ENCODE assay signal across 8 cellular contexts in genomic region chr7:139673230-139673629, GRCh38.
DNase-seq lines count a peak whose midpoint lies in the region; ATAC-seq and TF ChIP-seq lines count a peak whose summit lies in the region.

No MANE protein-coding gene starts in this region.

- H3K36me3 Mint-ChIP-seq in activated naive CD4-positive, alpha-beta T cell treated with anti-CD3 and anti-CD28 coated beads, Interleukin-2, amount 50 U/mL, for 24 hours: peaks cover 5% of the 10 kb centered on the region
- H3K36me3 Mint-ChIP-seq in neural crest cell (ENCODE audit: low read depth): peaks cover 4% of the 10 kb centered on the region

- ATAC-seq in HG02973 (IDR thresholded peaks at IDR 0.05; ENCODE audit: unreplicated experiment): peak; percentile 86

- H3K4me1 Mint-ChIP-seq in activated naive CD4-positive, alpha-beta T cell treated with anti-CD3 and anti-CD28 coated beads, Interleukin-2, amount 50 U/mL, for 24 hours: peaks cover 51% of the 10 kb centered on the region
- peaks cover 18% of the 10 kb centered on the region for H3K4me1 Mint-ChIP-seq in neural crest cell

- DNase-seq in activated naive CD4-positive, alpha-beta T cell (lab: John Stamatoyannopoulos, UW): no peak
- peak; percentile 68 for DNase-seq in activated CD8-positive, alpha-beta memory T cell treated with anti-CD3 and anti-CD28 coated beads, Interleukin-2, amount 50 U/mL, for 48 hours
- DNase-seq in neural crest cell (ENCODE audit: low read depth, low spot score) (no peak), COR-L47 (lab: John Stamatoyannopoulos, UW) (no peak), hippocampal formation (lab: John Stamatoyannopoulos, UW) (no peak), NCI-H774 (lab: John Stamatoyannopoulos, UW) (no peak)

- H3K27ac Mint-ChIP-seq in activated naive CD4-positive, alpha-beta T cell treated with anti-CD3 and anti-CD28 coated beads, Interleukin-2, amount 50 U/mL, for 24 hours: peak overlapping the region; percentile 87
- H3K27ac Mint-ChIP-seq in neural crest cell (ENCODE audit: unreplicated experiment): peak overlapping the region; percentile 82

- no peaks in the 10 kb centered on the region for H3K9me3 Mint-ChIP-seq in activated naive CD4-positive, alpha-beta T cell treated with anti-CD3 and anti-CD28 coated beads, Interleukin-2, amount 50 U/mL, for 24 hours
- no peaks in the 10 kb centered on the region for H3K9me3 Mint-ChIP-seq in neural crest cell

- no peak overlapping the region for H3K4me3 Mint-ChIP-seq in activated naive CD4-positive, alpha-beta T cell treated with anti-CD3 and anti-CD28 coated beads, Interleukin-2, amount 50 U/mL, for 24 hours
- no peak overlapping the region for H3K4me3 Mint-ChIP-seq in neural crest cell

- H3K27me3 Mint-ChIP-seq in activated naive CD4-positive, alpha-beta T cell treated with anti-CD3 and anti-CD28 coated beads, Interleukin-2, amount 50 U/mL, for 24 hours: no peaks in the 10 kb centered on the region
- no peaks in the 10 kb centered on the region for H3K27me3 Mint-ChIP-seq in neural crest cell (ENCODE audit: low read depth)

- no peak for TF ChIP-seq CTCF in neural crest cell (conservative IDR thresholded peaks at IDR 0.05)
